Comparison of ENCODE assay signal across 19 cellular contexts in genomic region chr6:15736023-15736696, GRCh38.
DNase-seq lines count a peak whose midpoint lies in the region; ATAC-seq and TF ChIP-seq lines count a peak whose summit lies in the region.
"Had no signal": no experiment of that assay in that cellular context is flagged by ENCODE, and none has a peak within 500 bp of the region (broad histone marks: within the 10 kb centered on the region; RNA-seq: fewer than 3 reads in every experiment).

No MANE protein-coding gene starts in this region.

- peaks cover 10% of the 10 kb centered on the region for H3K4me1 ChIP-seq in HEK293 (ENCODE audit: control insufficient read depth, insufficient read depth, low read length)

- H3K9me3 ChIP-seq in HEK293 (ENCODE audit: control insufficient read depth, insufficient read depth, low read depth, low read length), result no peaks in the 10 kb centered on the region
- H3K9me3 ChIP-seq: gastrocnemius medialis had no signal

- H3K36me3 Mint-ChIP-seq in activated CD4-positive, alpha-beta memory T cell treated with anti-CD3 and anti-CD28 coated beads for 36 hours, result no peaks in the 10 kb centered on the region
- H3K36me3 Mint-ChIP-seq in activated CD4-positive, alpha-beta memory T cell treated with anti-CD3 and anti-CD28 coated beads, Interleukin-2, amount 10 ng/mL, durations not matched to agents 7 days and 5 days (ENCODE audit: low read depth), result no peaks in the 10 kb centered on the region
- H3K36me3 Mint-ChIP-seq in activated naive CD8-positive, alpha-beta T cell, result no peaks in the 10 kb centered on the region
- no peaks in the 10 kb centered on the region for H3K36me3 Mint-ChIP-seq in nephron progenitor cell (ENCODE audit: low read depth)

- intact Hi-C loops in activated CD4-positive, alpha-beta memory T cell treated with anti-CD3 and anti-CD28 coated beads for 36 hours (cut with micrococcal nuclease), result no loop called here

- TF ChIP-seq CTCF in HEK293 (tag by site-specific recombination; IDR thresholded peaks at IDR 0.05) (no peak), nephron progenitor cell (IDR thresholded peaks at IDR 0.05) (no peak)

- peak overlapping the region; percentile 82 for H3K27ac Mint-ChIP-seq in activated CD4-positive, alpha-beta memory T cell treated with anti-CD3 and anti-CD28 coated beads for 36 hours
- H3K27ac Mint-ChIP-seq in activated CD4-positive, alpha-beta memory T cell treated with anti-CD3 and anti-CD28 coated beads, Interleukin-2, amount 10 ng/mL, durations not matched to agents 7 days and 5 days, result no peak overlapping the region
- peak overlapping the region; percentile 94 for H3K27ac Mint-ChIP-seq in activated naive CD8-positive, alpha-beta T cell
- peak overlapping the region; percentile 2 for H3K27ac Mint-ChIP-seq in nephron progenitor cell
- H3K27ac Mint-ChIP-seq: IgD-negative memory B cell, T-helper 17 cell had no signal

- H3K9me3 Mint-ChIP-seq in activated CD4-positive, alpha-beta memory T cell treated with anti-CD3 and anti-CD28 coated beads for 36 hours, result peaks cover 3% of the 10 kb centered on the region
- peaks cover 3% of the 10 kb centered on the region for H3K9me3 Mint-ChIP-seq in activated CD4-positive, alpha-beta memory T cell treated with anti-CD3 and anti-CD28 coated beads, Interleukin-2, amount 10 ng/mL, durations not matched to agents 7 days and 5 days
- no peaks in the 10 kb centered on the region for H3K9me3 Mint-ChIP-seq in activated naive CD8-positive, alpha-beta T cell (ENCODE audit: low read depth)
- peaks cover 6% of the 10 kb centered on the region for H3K9me3 Mint-ChIP-seq in nephron progenitor cell

- peaks cover 49% of the 10 kb centered on the region for H3K4me1 Mint-ChIP-seq in activated CD4-positive, alpha-beta memory T cell treated with anti-CD3 and anti-CD28 coated beads for 36 hours (ENCODE audit: low read depth)
- H3K4me1 Mint-ChIP-seq in activated CD4-positive, alpha-beta memory T cell treated with anti-CD3 and anti-CD28 coated beads, Interleukin-2, amount 10 ng/mL, durations not matched to agents 7 days and 5 days, result peaks cover 16% of the 10 kb centered on the region
- H3K4me1 Mint-ChIP-seq in activated naive CD8-positive, alpha-beta T cell (ENCODE audit: low read depth), result peaks cover 43% of the 10 kb centered on the region
- peaks cover 55% of the 10 kb centered on the region for H3K4me1 Mint-ChIP-seq in nephron progenitor cell

- H3K27ac ChIP-seq in HEK293 (ENCODE audit: extremely low read depth, low read depth, low read length), result peak overlapping the region; percentile 57
- H3K27ac ChIP-seq: dorsolateral prefrontal cortex, GM23248 had no signal

- H3K4me3 ChIP-seq in HEK293 (ENCODE audit: low read depth, low read length), result no peak overlapping the region
- H3K4me3 ChIP-seq: dorsolateral prefrontal cortex, gastrocnemius medialis, GM23248 had no signal

- ATAC-seq in HG03135 (IDR thresholded peaks at IDR 0.05; ENCODE audit: unreplicated experiment) (no peak), HG03196 (IDR thresholded peaks at IDR 0.05; ENCODE audit: unreplicated experiment) (no peak)
- ATAC-seq: gastrocnemius medialis, left lobe of liver, sciatic nerve, T-helper 17 cell had no signal

- H3K36me3 ChIP-seq in HEK293 (ENCODE audit: control insufficient read depth in 2 of 2, insufficient read depth in 1 of 2, low read length in 2 of 2), result no peaks in the 10 kb centered on the region
- H3K36me3 ChIP-seq: gastrocnemius medialis had no signal

- POLR2A ChIA-PET in activated CD4-positive, alpha-beta memory T cell treated with anti-CD3 and anti-CD28 coated beads for 36 hours (lab: Charles Lee), result no interaction called here
- POLR2A ChIA-PET in activated CD4-positive, alpha-beta memory T cell treated with anti-CD3 and anti-CD28 coated beads, Interleukin-2, amount 10 ng/mL, durations not matched to agents 7 days and 5 days (lab: Charles Lee), result no interaction called here
- POLR2A ChIA-PET in HEK293 (lab: Yijun Ruan, JAX), result interaction anchor here (0.7 to 1.9 kb wide), 3 partner anchors 56 to 394 kb away, joined by 3 to 13 read pairs (median 4); partner anchors contain the start of gene MYLIP

- H3K4me3 Mint-ChIP-seq in activated CD4-positive, alpha-beta memory T cell treated with anti-CD3 and anti-CD28 coated beads for 36 hours, result peak overlapping the region; percentile 0
- no peak overlapping the region for H3K4me3 Mint-ChIP-seq in activated CD4-positive, alpha-beta memory T cell treated with anti-CD3 and anti-CD28 coated beads, Interleukin-2, amount 10 ng/mL, durations not matched to agents 7 days and 5 days
- H3K4me3 Mint-ChIP-seq in activated naive CD8-positive, alpha-beta T cell, result peak overlapping the region; percentile 67
- no peak overlapping the region for H3K4me3 Mint-ChIP-seq in nephron progenitor cell
- H3K4me3 Mint-ChIP-seq: IgD-negative memory B cell, T-helper 17 cell had no signal

- CTCF ChIA-PET in activated CD4-positive, alpha-beta memory T cell treated with anti-CD3 and anti-CD28 coated beads for 36 hours (lab: Charles Lee), result interaction anchor here (0.7 to 1.2 kb wide), 2 partner anchors 40 to 45 kb away, joined by 4 to 6 read pairs; no protein-coding TSS in a partner anchor
- CTCF ChIA-PET in activated CD4-positive, alpha-beta memory T cell treated with anti-CD3 and anti-CD28 coated beads, Interleukin-2, amount 10 ng/mL, durations not matched to agents 7 days and 5 days (lab: Charles Lee), result no interaction called here
- CTCF ChIA-PET in HEK293 (lab: Yijun Ruan, JAX), result interaction anchor here (1.5 to 3.9 kb wide), 2 partner anchors 44 to 470 kb away, joined by 4 to 23 read pairs; no protein-coding TSS in a partner anchor

- no peak for DNase-seq in activated CD4-positive, alpha-beta memory T cell treated with anti-CD3 and anti-CD28 coated beads for 36 hours
- DNase-seq in activated CD4-positive, alpha-beta memory T cell treated with anti-CD3 and anti-CD28 coated beads, Interleukin-2, amount 10 ng/mL, durations not matched to agents 7 days and 5 days, result no peak
- DNase-seq in nephron progenitor cell, result no peak
- DNase-seq in central memory CD4-positive, alpha-beta T cell, result no peak
- DNase-seq: ACHN; activated CD8-positive, alpha-beta memory T cell treated with anti-CD3 and anti-CD28 coated beads, Interleukin-2, amount 50 U/mL, for 48 hours; dorsolateral prefrontal cortex; gastrocnemius medialis; NCI-H526; SIG-M5; T-helper 17 cell had no signal

- peaks cover 8% of the 10 kb centered on the region for H3K27me3 Mint-ChIP-seq in activated CD4-positive, alpha-beta memory T cell treated with anti-CD3 and anti-CD28 coated beads for 36 hours
- H3K27me3 Mint-ChIP-seq in activated CD4-positive, alpha-beta memory T cell treated with anti-CD3 and anti-CD28 coated beads, Interleukin-2, amount 10 ng/mL, durations not matched to agents 7 days and 5 days, result peaks cover 7% of the 10 kb centered on the region
- no peaks in the 10 kb centered on the region for H3K27me3 Mint-ChIP-seq in activated naive CD8-positive, alpha-beta T cell
- H3K27me3 Mint-ChIP-seq in nephron progenitor cell (ENCODE audit: low read depth, poor library complexity), result no peaks in the 10 kb centered on the region

TF ChIP-seq in HEK293, 187 proteins besides CTCF, POLR2A, EP300 and RAD21:
- TF ChIP-seq ZFHX2 (tag by site-specific recombination; conservative IDR thresholded peaks at IDR 0.05) (0 out of 2 replicates have a peak, but pooled peaks have one; percentile 25), ZNF169 (tag by site-specific recombination; IDR thresholded peaks at IDR 0.05) (no peak), IKZF3 (tag by site-specific recombination; IDR thresholded peaks at IDR 0.05) (0 out of 2 replicates have a peak, but pooled peaks have one; percentile 6), ZNF366 (tag by site-specific recombination; conservative IDR thresholded peaks at IDR 0.05) (peak; percentile 38; the same call in 1 of the 2 replicates), PRDM1 (tag by site-specific recombination; IDR thresholded peaks at IDR 0.05) (peak; percentile 67; the same call in 1 of the 2 replicates), ZNF2 (tag by site-specific recombination; IDR thresholded peaks at IDR 0.05) (0 out of 2 replicates have a peak, but pooled peaks have one; percentile 7), ZNF660 (tag by site-specific recombination; IDR thresholded peaks at IDR 0.05) (peak; percentile 12; the same call in 1 of the 2 replicates), SCRT2 (tag by site-specific recombination; IDR thresholded peaks at IDR 0.05) (peak; percentile 78; the same call in 1 of the 2 replicates), HOXA7 (CRISPR knock-in tag; IDR thresholded peaks at IDR 0.05; ENCODE audit: borderline replicate concordance) (no peak), ZNF707 (tag by site-specific recombination; IDR thresholded peaks at IDR 0.05) (no peak), KLF8 (tag by site-specific recombination; IDR thresholded peaks at IDR 0.05) (0 out of 2 replicates have a peak, but pooled peaks have one; percentile 0), ZNF335 (tag by site-specific recombination; conservative IDR thresholded peaks at IDR 0.05) (peak; percentile 77)

Comparison
In these comparisons a context has a peak if more than half of its experiments do, and no peak if none do; other contexts are left out.
1. H3K4me3 Mint-ChIP-seq: peak in activated CD4-positive, alpha-beta memory T cell treated with anti-CD3 and anti-CD28 coated beads for 36 hours (single experiment) and activated naive CD8-positive, alpha-beta T cell (single experiment); none in activated CD4-positive, alpha-beta memory T cell treated with anti-CD3 and anti-CD28 coated beads, Interleukin-2, amount 10 ng/mL, durations not matched to agents 7 days and 5 days (single experiment) and nephron progenitor cell (single experiment).